15 cellular contexts compared by ENCODE assay signal in the genomic region with DNA sequence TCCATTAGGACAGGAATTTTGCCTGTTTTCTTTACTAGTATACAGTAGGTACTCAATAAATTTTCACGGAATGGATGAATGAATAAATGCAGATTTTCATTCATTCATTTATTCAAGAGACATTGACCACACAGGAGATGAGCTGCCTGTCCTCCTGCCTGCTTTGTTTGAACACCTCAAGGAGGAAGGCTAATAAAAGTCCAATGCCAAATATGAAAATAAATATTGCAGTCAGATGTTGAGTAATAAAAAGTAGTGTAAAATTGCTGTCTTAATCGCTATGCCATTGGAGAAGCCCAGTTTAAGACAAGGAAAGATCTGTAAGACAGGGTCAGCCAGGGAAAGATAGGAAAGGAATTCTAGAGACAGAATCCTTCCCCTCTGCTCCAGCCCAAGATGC. TPM values are rescaled to one million over a fixed set of nuclear protein-coding genes. Genes with fewer than 3 reads are reported as not detected.
A peak's percentile ranks its signal among the peaks of the same experiment; 100 is the strongest.
DNase-seq lines count a peak whose midpoint lies in the region; ATAC-seq and TF ChIP-seq lines count a peak whose summit lies in the region.
"Had no signal": no experiment of that assay in that cellular context is flagged by ENCODE, and none has a peak within 500 bp of the region (broad histone marks: within the 10 kb centered on the region; RNA-seq: fewer than 3 reads in every experiment).

No MANE protein-coding gene starts in this region.

- DNase-seq in LNCaP clone FGC (ENCODE audit: low read depth) (peak; percentile 65), T-helper 17 cell (no peak), NCI-H774 (lab: John Stamatoyannopoulos, UW) (no peak)
- DNase-seq in central memory CD8-positive, alpha-beta T cell (ENCODE audit: low spot score in 2 of 2) = no peak
- DNase-seq in activated naive CD4-positive, alpha-beta T cell treated with Interleukin-2 at 50 U/mL for 16 hours = no peak
- DNase-seq: AML-193; Caco-2; Calu3; CD4-positive, alpha-beta T cell; CD8-positive, alpha-beta T cell; DMS79 treated with DMSO at 0.1 percent for 48 hours; GF-D8 had no signal

- no peaks in the 10 kb centered on the region for H3K27me3 Mint-ChIP-seq in T-helper 17 cell
- H3K27me3 Mint-ChIP-seq in central memory CD8-positive, alpha-beta T cell = no peaks in the 10 kb centered on the region
- H3K27me3 Mint-ChIP-seq: CD4-positive, alpha-beta T cell had no signal

- no peaks in the 10 kb centered on the region for H3K36me3 Mint-ChIP-seq in T-helper 17 cell (ENCODE audit: low read depth)
- peaks cover 3% of the 10 kb centered on the region for H3K36me3 Mint-ChIP-seq in central memory CD8-positive, alpha-beta T cell (ENCODE audit: insufficient read depth)
- H3K36me3 Mint-ChIP-seq: CD8-positive, alpha-beta T cell had no signal

- H3K4me3 ChIP-seq in LNCaP clone FGC (ENCODE audit: low read depth, low read length) = no peak overlapping the region
- H3K4me3 ChIP-seq: A549; BLaER1 treated with 17β-estradiol and CSF1 and Interleukin-3, amounts not matched to agents 10 nM and 100 nM had no signal

- H3K9me3 ChIP-seq in T-helper 17 cell (ENCODE audit: control insufficient read depth, low read length, poor library complexity, severe bottlenecking) = no peaks in the 10 kb centered on the region
- H3K9me3 ChIP-seq: A549, Caco-2 had no signal

- peaks cover 35% of the 10 kb centered on the region for H3K4me1 Mint-ChIP-seq in T-helper 17 cell
- H3K4me1 Mint-ChIP-seq in central memory CD8-positive, alpha-beta T cell = peaks cover 38% of the 10 kb centered on the region

- peaks cover 4% of the 10 kb centered on the region for H3K9me3 Mint-ChIP-seq in central memory CD8-positive, alpha-beta T cell
- H3K9me3 Mint-ChIP-seq: CD4-positive, alpha-beta T cell; CD8-positive, alpha-beta T cell had no signal

- TF ChIP-seq CTCF in LNCaP clone FGC (IDR thresholded peaks at IDR 0.05; ENCODE audit: control insufficient read depth, extremely low read depth, insufficient read depth) = no peak

- no peak overlapping the region for H3K4me3 Mint-ChIP-seq in T-helper 17 cell
- no peak overlapping the region for H3K4me3 Mint-ChIP-seq in central memory CD8-positive, alpha-beta T cell
- H3K4me3 Mint-ChIP-seq: B cell; CD4-positive, alpha-beta T cell; CD8-positive, alpha-beta T cell had no signal

- no peak for ATAC-seq in T-helper 17 cell
- no peak for ATAC-seq in central memory CD8-positive, alpha-beta T cell (replicated peaks; ENCODE audit: extremely low read depth, poor library complexity, severe bottlenecking)
- ATAC-seq: A549; CD8-positive, alpha-beta T cell had no signal

- peak overlapping the region; percentile 32 for H3K27ac Mint-ChIP-seq in T-helper 17 cell
- H3K27ac Mint-ChIP-seq in central memory CD8-positive, alpha-beta T cell (ENCODE audit: low read depth) = peak overlapping the region; percentile 54
- H3K27ac Mint-ChIP-seq: B cell; CD4-positive, alpha-beta T cell had no signal

RNA-seq across cellular contexts. Expression of a gene that starts 47.4 kb away (rescaled TPM):
- 10 to 100 TPM; 85.6 to 88.9 TPM for total RNA-seq in T-helper 17 cell
